8 cellular contexts compared by ENCODE assay signal in genomic region chr17:55420776-55421178, GRCh38. TPM values are rescaled to one million over a fixed set of nuclear protein-coding genes. Genes with fewer than 3 reads are reported as not detected.
DNase-seq lines count a peak whose midpoint lies in the region; ATAC-seq and TF ChIP-seq lines count a peak whose summit lies in the region.

No MANE protein-coding gene starts in this region.

- peaks cover 13% of the 10 kb centered on the region for H3K27me3 Mint-ChIP-seq in IgD-negative memory B cell

- peak overlapping the region; percentile 92 to 98 (median 93) for H3K27ac Mint-ChIP-seq in IgD-negative memory B cell

- no peak for TF ChIP-seq RAD21 in liver (IDR thresholded peaks at IDR 0.05)

- no peak for ATAC-seq in GM21423 (IDR thresholded peaks at IDR 0.05; ENCODE audit: unreplicated experiment)

- no peaks in the 10 kb centered on the region for H3K36me3 Mint-ChIP-seq in IgD-negative memory B cell

- peaks cover 3 to 19% (median 10%) of the 10 kb centered on the region in 4 donors for H3K4me1 ChIP-seq in liver (ENCODE audit: control insufficient read depth in 4 of 4, insufficient read depth in 4 of 4, low read length in 3 of 4)

- peak overlapping the region; percentile 90 to 96 (median 93) for H3K4me3 Mint-ChIP-seq in IgD-negative memory B cell

- H3K9me3 ChIP-seq in liver (ENCODE audit: control insufficient read depth in 4 of 4, low read length in 3 of 4) = no peaks in the 10 kb centered on the region

- peaks cover 27 to 47% (median 45%) of the 10 kb centered on the region in 3 donors for H3K4me1 Mint-ChIP-seq in IgD-negative memory B cell

- DNase-seq in COLO668 (lab: John Stamatoyannopoulos, UW; ENCODE audit: unreplicated experiment) = peak; percentile 9
- peak; percentile 61 for DNase-seq in activated CD4-positive, alpha-beta T cell treated with anti-CD3 and anti-CD28 coated beads for 48 hours
- DNase-seq in stimulated activated CD4-positive, alpha-beta T cell treated with anti-CD3 and anti-CD28 coated beads, Interleukin-4, amount 100 ng/mL, for 4 hours = peak; percentile 23 to 28
- no peak for DNase-seq in DMS79 treated with DMSO at 0.1 percent for 48 hours (lab: John Stamatoyannopoulos, UW)

- H3K36me3 ChIP-seq in liver (ENCODE audit: control insufficient read depth in 4 of 4, insufficient read depth in 3 of 4, low read depth in 1 of 4, low read length in 3 of 4) = no peaks in the 10 kb centered on the region

- no peaks in the 10 kb centered on the region for H3K27me3 ChIP-seq in liver (ENCODE audit: control insufficient read depth in 4 of 4, insufficient read depth in 4 of 4, low read length in 3 of 4)

- no peak for TF ChIP-seq CTCF in liver (IDR thresholded peaks at IDR 0.05; ENCODE audit: low read depth, low read length, missing input control)

- peak overlapping the region; percentile 78 to 95 (median 79) for H3K4me3 ChIP-seq in liver (ENCODE audit: low read depth in 1 of 3, low read length in 3 of 3)

- peak overlapping the region; percentile 56 to 80 for H3K9ac ChIP-seq in liver (ENCODE audit: low read depth in 1 of 2, low read length in 2 of 2)

- H3K27ac ChIP-seq in cingulate gyrus (ENCODE audit: low read depth, low read length) (peak overlapping the region; percentile 47), liver (ENCODE audit: low read depth in 1 of 2, low read length in 2 of 2) (peak overlapping the region; percentile 87 to 88)

- WGBS in liver = under 1% methylated on average over 21 of the region's 21 CpGs

- H3K9me3 Mint-ChIP-seq in IgD-negative memory B cell = no peaks in the 10 kb centered on the region

TF ChIP-seq in liver, 16 proteins besides CTCF, POLR2A, EP300 and RAD21:
- TF ChIP-seq RXRA (IDR thresholded peaks at IDR 0.05) = peak in 1 of 2 donors; percentile 61
- peak; percentile 3 for TF ChIP-seq SP1 (IDR thresholded peaks at IDR 0.05)
- TF ChIP-seq HNF4G (IDR thresholded peaks at IDR 0.05) = no peak
- TF ChIP-seq REST (IDR thresholded peaks at IDR 0.05) = peak; percentile 29
- TF ChIP-seq YY1 (IDR thresholded peaks at IDR 0.05) = peak; percentile 32

RNA-seq across cellular contexts. Expression of gene MMD, which starts 0.9 kb away (rescaled TPM):
- polyA plus RNA-seq in IgD-negative memory B cell = 10.5 TPM
- 10 to 100 TPM; 12.9 to 18.7 TPM for total RNA-seq in liver
- polyA plus RNA-seq in liver = 1 to 10 TPM; 4.9 to 9.9 TPM
